Comparison of ENCODE assay signal across 24 cellular contexts in genomic region chr2:31893093-31893492, GRCh38.
DNase-seq lines count a peak whose midpoint lies in the region; ATAC-seq, FAIRE-seq and TF ChIP-seq lines count a peak whose summit lies in the region.
"Had no signal": no experiment of that assay in that cellular context is flagged by ENCODE, and none has a peak within 500 bp of the region (broad histone marks: within the 10 kb centered on the region; RNA-seq: fewer than 3 reads in every experiment).

No MANE protein-coding gene starts in this region.

- H3K56ac ChIP-seq in H1 (replicated peaks; ENCODE audit: insufficient read length, low read depth, low read length): no peak overlapping the region

- POLR2A ChIA-PET in H1 (lab: Charles Lee; ENCODE audit: partially characterized antibody): interaction anchor here (1.0 kb wide), 1 partner anchor 17 kb away, joined by 3 read pairs; no protein-coding TSS in a partner anchor

- ATAC-seq in activated T-cell treated with anti-CD3 and anti-CD28 coated beads, Interleukin-2, amount 50 U/mL, for 72 hours (replicated peaks in 1 of 2): no peak
- ATAC-seq in gastrocnemius medialis: no peak
- ATAC-seq: Panc1 had no signal

- H3K4me3 ChIP-seq in H1 (ENCODE audit: extremely low read depth in 1 of 4, insufficient read depth in 2 of 4, low read depth in 3 of 4, low read length in 4 of 4): no peak overlapping the region; a peak in 1 of 8 replicates
- no peak overlapping the region for H3K4me3 ChIP-seq in gastrocnemius medialis
- H3K4me3 ChIP-seq: GM23248, thoracic aorta had no signal

- no peak for FAIRE-seq in H1 (lab: Jason Lieb, UNC)

- H3K23ac ChIP-seq in H1 (ENCODE audit: insufficient read length): no peak overlapping the region

- H2BK15ac ChIP-seq in H1 (ENCODE audit: low read length): no peak overlapping the region

- H3K27ac Mint-ChIP-seq in activated T-cell treated with anti-CD3 and anti-CD28 coated beads, Interleukin-2, amount 50 U/mL, for 72 hours: peak overlapping the region; percentile 19
- H3K27ac Mint-ChIP-seq in glutamatergic neuron (ENCODE audit: unreplicated experiment): no peak overlapping the region
- H3K27ac Mint-ChIP-seq: activated naive CD8-positive, alpha-beta T cell treated with anti-CD3 and anti-CD28 coated beads, Interleukin-2, amount 10 ng/mL, durations not matched to agents 7 days and 5 days; mesothelial cell of epicardium had no signal

- CTCF ChIA-PET in H1 (lab: Charles Lee; ENCODE audit: partially characterized antibody): interaction anchor here (0.9 kb wide), 1 partner anchor 56 kb away, joined by 3 read pairs; no protein-coding TSS in a partner anchor

- H3K9me3 Mint-ChIP-seq in activated T-cell treated with anti-CD3 and anti-CD28 coated beads, Interleukin-2, amount 50 U/mL, for 72 hours: peaks cover 4 to 5% of the 10 kb centered on the region in 2 donors
- peaks cover 5% of the 10 kb centered on the region for H3K9me3 Mint-ChIP-seq in glutamatergic neuron (ENCODE audit: unreplicated experiment)

- H3K36me3 ChIP-seq in H1 (ENCODE audit: control insufficient read depth in 2 of 4, insufficient read depth in 4 of 4, low read length in 3 of 4): no peaks in the 10 kb centered on the region
- peaks cover 0 to 21% of the 10 kb centered on the region in 2 donors for H3K36me3 ChIP-seq in gastrocnemius medialis
- H3K36me3 ChIP-seq: thoracic aorta had no signal

- peaks cover 10% of the 10 kb centered on the region for H3K4me1 Mint-ChIP-seq in activated T-cell treated with anti-CD3 and anti-CD28 coated beads, Interleukin-2, amount 50 U/mL, for 72 hours (ENCODE audit: low read depth)
- H3K4me1 Mint-ChIP-seq in glutamatergic neuron (ENCODE audit: low read depth, unreplicated experiment): no peaks in the 10 kb centered on the region

- 0 out of 4 replicates have a peak overlapping the region, but pooled peaks of 1 of the 2 experiments have one; percentile 20 for H3K4me2 ChIP-seq in H1 (ENCODE audit: insufficient read depth in 1 of 2, low read depth in 2 of 2, low read length in 2 of 2)

- in situ Hi-C loops in gastrocnemius medialis (cut with MboI; ENCODE audit: low sequenced_read_pairs in 4 of 4): no loop called here

- H3K18ac ChIP-seq in H1 (ENCODE audit: extremely low read depth, low read length): no peak overlapping the region; the same call in 1 of the 2 replicates

- no peak for TF ChIP-seq EP300 in H1 (IDR thresholded peaks at IDR 0.05; ENCODE audit: borderline replicate concordance in 1 of 2, low read depth in 2 of 2, low read length in 2 of 2)

- no peak overlapping the region for H2BK12ac ChIP-seq in H1 (ENCODE audit: low read depth, low read length)

- H2AK5ac ChIP-seq in H1 (ENCODE audit: low read depth, low read length): no peak overlapping the region

- intact Hi-C loops in gastrocnemius medialis (cut with DNase I; ENCODE audit: low total_unique reads): no loop called here

- peaks cover 3 to 20% of the 10 kb centered on the region in 2 donors for H3K36me3 Mint-ChIP-seq in activated T-cell treated with anti-CD3 and anti-CD28 coated beads, Interleukin-2, amount 50 U/mL, for 72 hours (ENCODE audit: insufficient read depth in 2 of 2)
- H3K36me3 Mint-ChIP-seq in glutamatergic neuron (ENCODE audit: unreplicated experiment): peaks cover 7% of the 10 kb centered on the region

- H3K14ac ChIP-seq in H1 (ENCODE audit: insufficient read length): no peak overlapping the region

- H3K4ac ChIP-seq in H1 (replicated peaks; ENCODE audit: insufficient read length, low read depth, low read length): no peak overlapping the region

- TF ChIP-seq RAD21 in H1 (IDR thresholded peaks at IDR 0.05 in 1 of 2, conservative IDR thresholded peaks at IDR 0.05 in 1 of 2; ENCODE audit: low read depth in 2 of 2, low read length in 2 of 2): no peak

- no peak overlapping the region for H2BK20ac ChIP-seq in H1 (ENCODE audit: low read length)

- TF ChIP-seq POLR2A in H1 (IDR thresholded peaks at IDR 0.05; ENCODE audit: control extremely low read depth in 1 of 2, low read depth in 2 of 2, low read length in 2 of 2) (no peak), gastrocnemius medialis (IDR thresholded peaks at IDR 0.05) (no peak)

- no peaks in the 10 kb centered on the region for H3K79me2 ChIP-seq in H1 (ENCODE audit: control insufficient read depth in 1 of 2, insufficient read depth in 2 of 2, low read length in 2 of 2)

- no peak overlapping the region for H3K4me3 Mint-ChIP-seq in activated T-cell treated with anti-CD3 and anti-CD28 coated beads, Interleukin-2, amount 50 U/mL, for 72 hours
- no peak overlapping the region for H3K4me3 Mint-ChIP-seq in glutamatergic neuron (ENCODE audit: unreplicated experiment)
- H3K4me3 Mint-ChIP-seq: activated naive CD8-positive, alpha-beta T cell treated with anti-CD3 and anti-CD28 coated beads, Interleukin-2, amount 10 ng/mL, durations not matched to agents 7 days and 5 days; CD4-positive, alpha-beta memory T cell; mesothelial cell of epicardium; neural crest cell had no signal

- no peak overlapping the region for H3K9ac ChIP-seq in H1 (replicated peaks in 1 of 4; ENCODE audit: extremely low read depth in 1 of 4, low read depth in 3 of 4, low read length in 3 of 4)
- H3K9ac ChIP-seq: GM23248 had no signal

- H4K20me1 ChIP-seq in H1 (replicated peaks in 1 of 2; ENCODE audit: control insufficient read depth in 1 of 2, insufficient read depth in 2 of 2, low read length in 2 of 2): peaks cover 0 to 2% of the 10 kb centered on the region in 2 experiments

- no peak overlapping the region for H4K91ac ChIP-seq in H1 (replicated peaks; ENCODE audit: insufficient read length, low read length)

- H4K8ac ChIP-seq in H1 (ENCODE audit: extremely low read depth, insufficient read depth, low read length): no peak overlapping the region

- 24% methylated on average over 1 of the region's 1 CpG; no CpG with 5 or more reads in 1 of the 2 experiments for WGBS in H1 (ENCODE audit: extremely low coverage in 1 of 2, insufficient coverage in 1 of 2, insufficient read length in 1 of 2, insufficient replicate concordance in 2 of 2, low coverage in 1 of 2, low lambda C conversion rate in 2 of 2, missing lambda C conversion rate in 1 of 2), 2 experiments

- TF ChIP-seq CTCF in H1 (IDR thresholded peaks at IDR 0.05; ENCODE audit: control extremely low read depth in 1 of 3, insufficient read depth in 1 of 3, low read depth in 1 of 3, low read length in 3 of 3) (no peak), gastrocnemius medialis (IDR thresholded peaks at IDR 0.05 in 4 of 5, conservative IDR thresholded peaks at IDR 0.05 in 1 of 5) (no peak), glutamatergic neuron (IDR thresholded peaks at IDR 0.05; ENCODE audit: partially characterized antibody, unreplicated experiment) (no peak)

- no peak overlapping the region for H2BK5ac ChIP-seq in H1 (ENCODE audit: low read depth, low read length)

- H3K27ac ChIP-seq in H1 (ENCODE audit: low read depth, low read length) (no peak overlapping the region), gastrocnemius medialis (no peak overlapping the region)
- H3K27ac ChIP-seq: GM23248, thoracic aorta had no signal

- no peak overlapping the region for H4K5ac ChIP-seq in H1 (ENCODE audit: insufficient read length, low read depth, low read length)

- H3K23me2 ChIP-seq in H1 (ENCODE audit: low read depth, low read length): no peaks in the 10 kb centered on the region

- H2BK120ac ChIP-seq in H1 (replicated peaks; ENCODE audit: low read depth, low read length): no peak overlapping the region

- no peaks in the 10 kb centered on the region for H3K27me3 Mint-ChIP-seq in activated T-cell treated with anti-CD3 and anti-CD28 coated beads, Interleukin-2, amount 50 U/mL, for 72 hours (ENCODE audit: low read depth)
- H3K27me3 Mint-ChIP-seq in glutamatergic neuron (ENCODE audit: unreplicated experiment): no peaks in the 10 kb centered on the region
- H3K27me3 Mint-ChIP-seq: activated naive CD8-positive, alpha-beta T cell treated with anti-CD3 and anti-CD28 coated beads, Interleukin-2, amount 10 ng/mL, durations not matched to agents 7 days and 5 days; CD4-positive, alpha-beta memory T cell had no signal

- no peaks in the 10 kb centered on the region for H3K79me1 ChIP-seq in H1 (ENCODE audit: low read depth, low read length)

- DNase-seq in activated T-cell treated with anti-CD3 and anti-CD28 coated beads, Interleukin-2, amount 50 U/mL, for 72 hours: no peak
- no peak for DNase-seq in activated T-cell treated with anti-CD3 and anti-CD28 coated beads, Interleukin-2, amount 50 U/mL, for 48 hours
- DNase-seq in NOMO-1 treated with DMSO at 0.1 percent for 48 hours (lab: John Stamatoyannopoulos, UW; ENCODE audit: unreplicated experiment): peak; percentile 86
- no peak for DNase-seq in H1 (ENCODE audit: low read depth in 1 of 2, low spot score in 2 of 2)
- DNase-seq in DMS 273 treated with DMSO at 0.1 percent for 48 hours (lab: John Stamatoyannopoulos, UW): no peak
- DNase-seq in gastrocnemius medialis: no peak
- DNase-seq in NCI-H748 treated with DMSO at 0.1 percent for 48 hours (lab: John Stamatoyannopoulos, UW): no peak
- DNase-seq in glutamatergic neuron: no peak
- DNase-seq: activated CD4-positive, alpha-beta T cell treated with anti-CD3 and anti-CD28 coated beads, Interleukin-2, amount 50 U/mL, for 4 hours; activated naive CD8-positive, alpha-beta T cell treated with anti-CD3 and anti-CD28 coated beads, Interleukin-2, amount 10 ng/mL, durations not matched to agents 7 days and 5 days; activated T-cell treated with anti-CD3 and anti-CD28 coated beads, Interleukin-2, amount 50 U/mL, for 1 hour; CD4-positive, alpha-beta memory T cell; cortex of kidney; DMS79 treated with DMSO at 0.1 percent for 48 hours; GM23248; kidney glomerular epithelial cell; NCI-H1092; NCI-H2029 treated with DMSO at 0.1 percent for 48 hours; retina; stimulated activated CD4-positive, alpha-beta T cell treated with anti-CD3 and anti-CD28 coated beads, Interleukin-12 subunit alpha, Interleukin-12 subunit beta, amount 100 ng/mL, for 4 hours had no signal

- H3K9me3 ChIP-seq in H1 (ENCODE audit: insufficient read depth in 2 of 2, low read depth in 1 of 2, low read length in 1 of 2): 0 out of 4 replicates have a peak, but pooled peaks cover 0 to 4% of the 10 kb centered on the region in 2 experiments
- peaks cover 0 to 5% (median 0%) of the 10 kb centered on the region in 3 donors for H3K9me3 ChIP-seq in gastrocnemius medialis
- H3K9me3 ChIP-seq: thoracic aorta had no signal

- no peak overlapping the region for H2AFZ ChIP-seq in H1 (ENCODE audit: low read length)
- H2AFZ ChIP-seq: GM23248 had no signal

- H3K27me3 ChIP-seq in H1 (replicated peaks in 1 of 4; ENCODE audit: control insufficient read depth in 3 of 4, extremely low read depth in 1 of 4, insufficient read depth in 3 of 4, low read length in 3 of 4) (no peaks in the 10 kb centered on the region), gastrocnemius medialis (no peaks in the 10 kb centered on the region)

- peaks cover 0 to 14% (median 10%) of the 10 kb centered on the region in 4 experiments; a peak in 5 of 7 replicates for H3K4me1 ChIP-seq in H1 (replicated peaks in 1 of 4; ENCODE audit: control insufficient read depth in 3 of 4, insufficient read depth in 4 of 4, low read length in 3 of 4)
- peaks cover 0 to 10% of the 10 kb centered on the region in 2 donors for H3K4me1 ChIP-seq in gastrocnemius medialis

TF ChIP-seq in H1, 55 proteins besides CTCF, POLR2A, EP300 and RAD21:
- no peak for TF ChIP-seq EZH2 (IDR thresholded peaks at IDR 0.05; ENCODE audit: low read depth, low read length, severe bottlenecking)
- TF ChIP-seq CEBPB (IDR thresholded peaks at IDR 0.05; ENCODE audit: low read depth, low read length): peak; percentile 81
